29 cellular contexts compared by ENCODE assay signal in the genomic region with DNA sequence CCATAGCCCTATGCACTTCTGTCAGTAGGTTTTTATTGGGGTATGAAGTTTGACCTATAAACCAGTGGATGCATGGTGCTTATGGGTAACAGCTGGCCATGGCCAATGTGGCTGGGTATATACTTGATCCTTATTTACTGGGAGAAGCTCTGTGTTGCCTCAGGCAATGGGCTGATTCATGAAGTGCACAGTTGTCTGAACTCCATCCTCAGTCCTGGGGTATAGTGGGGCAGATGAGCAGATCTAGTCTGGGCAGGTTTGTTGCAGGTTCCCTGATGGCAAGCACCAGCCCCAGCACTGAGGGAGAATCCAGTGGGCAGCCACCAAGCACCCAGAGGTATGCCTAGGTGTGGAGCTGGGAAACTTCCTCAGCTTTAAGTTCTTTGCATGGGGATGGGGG.
"Had no signal": no experiment of that assay in that cellular context is flagged by ENCODE, and none has a peak within 500 bp of the region (broad histone marks: within the 10 kb centered on the region; RNA-seq: fewer than 3 reads in every experiment).

No MANE protein-coding gene starts in this region.

- ATAC-seq: stimulated activated effector memory CD8-positive, alpha-beta T cell treated with anti-CD3 and anti-CD28 coated beads, Interleukin-12 subunit alpha, Interleukin-12 subunit beta, amount 100 ng/mL, for 72 hours; stimulated activated memory B cell treated with anti-CD40 and anti-IgM and Interleukin-4, amounts not matched to agents 10 μg/mL and 1 μg/mL and 100 μg/mL, for 72 hours; stimulated activated naive B cell treated with anti-CD40 and anti-IgM and Interleukin-4, amounts not matched to agents 10 μg/mL and 1 μg/mL and 100 μg/mL, for 72 hours; stimulated activated naive CD8-positive, alpha-beta T cell treated with anti-CD3 and anti-CD28 coated beads, Interleukin-15, amount 100 ng/mL, for 72 hours; stimulated activated naive CD8-positive, alpha-beta T cell treated with anti-CD3 and anti-CD28 coated beads, Interleukin-15, Interleukin-2, amounts not matched to agents 100 U/mL and 50 U/mL, for 24 hours had no signal

- H3K9me3 Mint-ChIP-seq: stimulated activated naive CD8-positive, alpha-beta T cell treated with anti-CD3 and anti-CD28 coated beads, Interleukin-15, amount 100 ng/mL, for 72 hours had no signal

- H3K36me3 ChIP-seq: stomach, suprapubic skin, thoracic aorta, thyroid gland, tibial artery, tibial nerve, transverse colon, upper lobe of left lung, upper lobe of right lung, uterus, vagina had no signal

- H3K4me3 ChIP-seq: stomach, suprapubic skin, testis, thoracic aorta, thyroid gland, tibial artery, tibial nerve, transverse colon, upper lobe of left lung, upper lobe of right lung, uterus, vagina had no signal

- FAIRE-seq: urothelium cell line had no signal

- H3K9me3 ChIP-seq: testis, thyroid gland, transverse colon, upper lobe of right lung, uterus, vagina had no signal

- H3K4me1 Mint-ChIP-seq: stimulated activated effector memory CD8-positive, alpha-beta T cell treated with anti-CD3 and anti-CD28 coated beads, Interleukin-12 subunit alpha, Interleukin-12 subunit beta, amount 100 ng/mL, for 72 hours; stimulated activated memory B cell treated with anti-CD40 and anti-IgM and Interleukin-4, amounts not matched to agents 10 μg/mL and 1 μg/mL and 100 μg/mL, for 72 hours; stimulated activated naive B cell treated with anti-CD40 and anti-IgM and Interleukin-4, amounts not matched to agents 10 μg/mL and 1 μg/mL and 100 μg/mL, for 72 hours; stimulated activated naive CD8-positive, alpha-beta T cell treated with anti-CD3 and anti-CD28 coated beads, Interleukin-15, amount 100 ng/mL, for 72 hours had no signal

- DNase-seq: stimulated activated CD4-positive, alpha-beta T cell treated with anti-CD3 and anti-CD28 coated beads, Interleukin-2, amount 100 ng/mL, for 48 hours; stimulated activated CD4-positive, alpha-beta T cell treated with anti-CD3 and anti-CD28 coated beads, Interleukin-4, amount 100 ng/mL, for 1 hour; stimulated activated CD4-positive, alpha-beta T cell treated with anti-CD3 and anti-CD28 coated beads, Interleukin-4, amount 100 ng/mL, for 24 hours; stimulated activated CD4-positive, alpha-beta T cell treated with anti-CD3 and anti-CD28 coated beads, Interleukin-4, amount 100 ng/mL, for 4 hours; stimulated activated CD8-positive, alpha-beta memory T cell treated with anti-CD3 and anti-CD28 coated beads, Interleukin-4, amount 100 ng/mL, for 48 hours; stimulated activated naive B cell treated with anti-CD40 and anti-IgM and Interleukin-4, amounts not matched to agents 10 μg/mL and 1 μg/mL and 100 μg/mL, for 72 hours; stimulated activated naive CD4-positive, alpha-beta T cell; stimulated activated naive CD4-positive, alpha-beta T cell treated with Interleukin-2 at 50 U/mL for 16 hours; stimulated activated naive CD8-positive, alpha-beta T cell treated with anti-CD3 and anti-CD28 coated beads, Interleukin-15, amount 100 ng/mL, for 72 hours; stimulated activated naive CD8-positive, alpha-beta T cell treated with anti-CD3 and anti-CD28 coated beads, Interleukin-15, Interleukin-2, amounts not matched to agents 100 U/mL and 50 U/mL, for 24 hours; stomach; substantia nigra; testis; thyroid gland; tibial artery; transverse colon; trophoblast cell; upper lobe of left lung; upper lobe of right lung; uterus had no signal

- H3K36me3 Mint-ChIP-seq: stimulated activated effector memory CD8-positive, alpha-beta T cell treated with anti-CD3 and anti-CD28 coated beads, Interleukin-12 subunit alpha, Interleukin-12 subunit beta, amount 100 ng/mL, for 72 hours; stimulated activated memory B cell treated with anti-CD40 and anti-IgM and Interleukin-4, amounts not matched to agents 10 μg/mL and 1 μg/mL and 100 μg/mL, for 72 hours; stimulated activated naive B cell treated with anti-CD40 and anti-IgM and Interleukin-4, amounts not matched to agents 10 μg/mL and 1 μg/mL and 100 μg/mL, for 72 hours; type B pancreatic cell had no signal

- H3K4me1 ChIP-seq: stomach, suprapubic skin, testis, thyroid gland, tibial artery, tibial nerve, transverse colon, upper lobe of left lung, upper lobe of right lung, uterus, vagina had no signal

- H3K27me3 ChIP-seq: stomach, suprapubic skin, testis, thyroid gland, tibial artery, tibial nerve, transverse colon, upper lobe of left lung, upper lobe of right lung, uterus, vagina had no signal

- H3K4me3 Mint-ChIP-seq: stimulated activated effector memory CD8-positive, alpha-beta T cell treated with anti-CD3 and anti-CD28 coated beads, Interleukin-12 subunit alpha, Interleukin-12 subunit beta, amount 100 ng/mL, for 72 hours; stimulated activated memory B cell treated with anti-CD40 and anti-IgM and Interleukin-4, amounts not matched to agents 10 μg/mL and 1 μg/mL and 100 μg/mL, for 72 hours; stimulated activated naive B cell treated with anti-CD40 and anti-IgM and Interleukin-4, amounts not matched to agents 10 μg/mL and 1 μg/mL and 100 μg/mL, for 72 hours; stimulated activated naive CD8-positive, alpha-beta T cell treated with anti-CD3 and anti-CD28 coated beads, Interleukin-15, amount 100 ng/mL, for 72 hours; stimulated activated naive CD8-positive, alpha-beta T cell treated with anti-CD3 and anti-CD28 coated beads, Interleukin-15, Interleukin-2, amounts not matched to agents 100 ng/mL and 50 ng/mL, for 24 hours; type B pancreatic cell had no signal

- H3K27ac ChIP-seq: stomach, suprapubic skin, testis, thoracic aorta, thyroid gland, tibial artery, tibial nerve, transverse colon, upper lobe of left lung, upper lobe of right lung, uterus, vagina had no signal

- H3K27ac Mint-ChIP-seq: stimulated activated effector memory CD8-positive, alpha-beta T cell treated with anti-CD3 and anti-CD28 coated beads, Interleukin-12 subunit alpha, Interleukin-12 subunit beta, amount 100 ng/mL, for 72 hours; stimulated activated memory B cell treated with anti-CD40 and anti-IgM and Interleukin-4, amounts not matched to agents 10 μg/mL and 1 μg/mL and 100 μg/mL, for 72 hours; stimulated activated naive B cell treated with anti-CD40 and anti-IgM and Interleukin-4, amounts not matched to agents 10 μg/mL and 1 μg/mL and 100 μg/mL, for 72 hours; stimulated activated naive CD8-positive, alpha-beta T cell treated with anti-CD3 and anti-CD28 coated beads, Interleukin-15, amount 100 ng/mL, for 72 hours; stimulated activated naive CD8-positive, alpha-beta T cell treated with anti-CD3 and anti-CD28 coated beads, Interleukin-15, Interleukin-2, amounts not matched to agents 100 ng/mL and 50 ng/mL, for 24 hours; type B pancreatic cell had no signal

- H3K27me3 Mint-ChIP-seq: stimulated activated memory B cell treated with anti-CD40 and anti-IgM and Interleukin-4, amounts not matched to agents 10 μg/mL and 1 μg/mL and 100 μg/mL, for 72 hours; stimulated activated naive B cell treated with anti-CD40 and anti-IgM and Interleukin-4, amounts not matched to agents 10 μg/mL and 1 μg/mL and 100 μg/mL, for 72 hours; stimulated activated naive CD8-positive, alpha-beta T cell treated with anti-CD3 and anti-CD28 coated beads, Interleukin-15, amount 100 ng/mL, for 72 hours; type B pancreatic cell had no signal
